In genomic region chr2:10447300-10448207, GRCh38 we compare ENCODE assay signal across 8 cellular contexts. TPM values are rescaled to one million over a fixed set of nuclear protein-coding genes. Genes with fewer than 3 reads are reported as not detected.
A peak's percentile ranks its signal among the peaks of the same experiment; 100 is the strongest.
DNase-seq lines count a peak whose midpoint lies in the region; ATAC-seq and TF ChIP-seq lines count a peak whose summit lies in the region.

No MANE protein-coding gene starts in this region.

- peak overlapping the region; percentile 92 for H3K9ac ChIP-seq in endodermal cell (ENCODE audit: extremely low read depth, low read length, poor library complexity, severe bottlenecking)

- WGBS in endodermal cell (ENCODE audit: insufficient coverage in 1 of 2, insufficient read length in 1 of 2), 2 experiments: 1 to 2% methylated on average over 16 to 75 of the region's 75 CpGs

- H3K9me3 Mint-ChIP-seq in IgD-negative memory B cell (no peaks in the 10 kb centered on the region), endodermal cell (no peaks in the 10 kb centered on the region)

- H3K36me3 Mint-ChIP-seq in IgD-negative memory B cell (peaks cover 2% of the 10 kb centered on the region), T-helper 17 cell (ENCODE audit: low read depth) (peaks cover 9% of the 10 kb centered on the region), endodermal cell (ENCODE audit: low read depth) (peaks cover 23% of the 10 kb centered on the region)

- peak overlapping the region; percentile 86 to 93 (median 92) for H3K27ac Mint-ChIP-seq in IgD-negative memory B cell
- H3K27ac Mint-ChIP-seq in T-helper 17 cell: peak overlapping the region; percentile 88
- peak overlapping the region; percentile 42 for H3K27ac Mint-ChIP-seq in endodermal cell

- H3K36me3 ChIP-seq in endodermal cell (ENCODE audit: control insufficient read depth, insufficient read depth, low read length): peaks cover 29% of the 10 kb centered on the region

- peaks cover 23 to 38% (median 33%) of the 10 kb centered on the region in 3 donors for H3K4me1 Mint-ChIP-seq in IgD-negative memory B cell
- peaks cover 22% of the 10 kb centered on the region for H3K4me1 Mint-ChIP-seq in T-helper 17 cell
- H3K4me1 Mint-ChIP-seq in endodermal cell: peaks cover 11% of the 10 kb centered on the region

- H3K27ac ChIP-seq in endodermal cell (ENCODE audit: low read depth, low read length) (peak overlapping the region; percentile 89), substantia nigra (ENCODE audit: low read depth, low read length, poor library complexity, severe bottlenecking) (peak overlapping the region; percentile 74)

- H3K4me1 ChIP-seq in endodermal cell (ENCODE audit: control insufficient read depth, insufficient read depth, low read length) (peaks cover 9% of the 10 kb centered on the region), mononuclear cell (ENCODE audit: insufficient read depth, low read length) (peaks cover 48% of the 10 kb centered on the region)

- no peaks in the 10 kb centered on the region for H3K27me3 ChIP-seq in endodermal cell (ENCODE audit: control insufficient read depth, insufficient read depth, low read length, poor library complexity, severe bottlenecking)
- no peaks in the 10 kb centered on the region for H3K27me3 ChIP-seq in mononuclear cell (ENCODE audit: insufficient read depth, low read length)

- H3K4me3 ChIP-seq in endodermal cell (ENCODE audit: low read length) (peak overlapping the region; percentile 94), mononuclear cell (ENCODE audit: low read length) (peak overlapping the region; percentile 47)

- ATAC-seq in GM21717 (IDR thresholded peaks at IDR 0.05; ENCODE audit: unreplicated experiment) (peak; percentile 39), T-helper 17 cell (peak; percentile 68)

- DNase-seq in NCI-H1092 treated with DMSO at 0.1 percent for 48 hours (lab: John Stamatoyannopoulos, UW): peak; percentile 57
- DNase-seq in NCI-H1092 (lab: John Stamatoyannopoulos, UW): no peak
- DNase-seq in T-helper 17 cell: peak in 1 of 3 donors; percentile 25
- DNase-seq in endodermal cell: no peak
- peak in 39 of 49 donors; percentile 27 to 85 (median 69) for DNase-seq in substantia nigra (lab: John Stamatoyannopoulos, UW)

- peak overlapping the region; percentile 90 to 96 (median 94) for H3K4me3 Mint-ChIP-seq in IgD-negative memory B cell
- peak overlapping the region; percentile 91 for H3K4me3 Mint-ChIP-seq in T-helper 17 cell
- peak overlapping the region; percentile 65 for H3K4me3 Mint-ChIP-seq in endodermal cell

- H3K27me3 Mint-ChIP-seq in IgD-negative memory B cell: no peaks in the 10 kb centered on the region
- no peaks in the 10 kb centered on the region for H3K27me3 Mint-ChIP-seq in T-helper 17 cell
- peaks cover 4% of the 10 kb centered on the region for H3K27me3 Mint-ChIP-seq in endodermal cell (ENCODE audit: insufficient read depth)

- peak; percentile 28 for TF ChIP-seq CTCF in endodermal cell (conservative IDR thresholded peaks at IDR 0.05)

- no peaks in the 10 kb centered on the region for H3K9me3 ChIP-seq in T-helper 17 cell (ENCODE audit: control insufficient read depth, low read length, poor library complexity, severe bottlenecking)
- no peaks in the 10 kb centered on the region for H3K9me3 ChIP-seq in endodermal cell (ENCODE audit: control insufficient read depth, low read length)
- no peaks in the 10 kb centered on the region for H3K9me3 ChIP-seq in mononuclear cell (ENCODE audit: low read depth, low read length)

RNA-seq across cellular contexts. Expression of gene ODC1, which starts 0.6 kb away (rescaled TPM):
- polyA plus RNA-seq in IgD-negative memory B cell: 207 TPM
- total RNA-seq in T-helper 17 cell (100 to 1,000 TPM; 118 to 149 TPM), endodermal cell (100 to 1,000 TPM; 108 to 152 TPM), mononuclear cell (163 TPM)
- 336 TPM for polyA plus RNA-seq in endodermal cell (2013, experiment 1 of 2)
- 282 TPM for polyA plus RNA-seq in endodermal cell (2013, experiment 2 of 2)

Comparison
In these comparisons a context has a peak if more than half of its experiments do, and no peak if none do; other contexts are left out.
1. DNase-seq: peak in NCI-H1092 treated with DMSO at 0.1 percent for 48 hours (single experiment) and substantia nigra (39 of 49); none in NCI-H1092 (single experiment) and endodermal cell (single experiment).
2. H3K27ac Mint-ChIP-seq: peak in every context shown above with its lines; median percentile 92 in IgD-negative memory B cell; 88 in T-helper 17 cell; 42 in endodermal cell.
3. Peak in every context shown above with its lines, with median percentiles within 50 percentile points of each other: H3K4me3 Mint-ChIP-seq.